Comparison of ENCODE assay signal across 13 cellular contexts in genomic region chr3:122481390-122481789, GRCh38.
"Had no signal": no experiment of that assay in that cellular context is flagged by ENCODE, and none has a peak within 500 bp of the region (broad histone marks: within the 10 kb centered on the region; RNA-seq: fewer than 3 reads in every experiment).

No MANE protein-coding gene starts in this region.

- H3K4me3 Mint-ChIP-seq: naive B cell, type B pancreatic cell, WTC11 had no signal

- H3K27me3 Mint-ChIP-seq: naive B cell, type B pancreatic cell had no signal

- FAIRE-seq: endometrium had no signal

- H3K27ac Mint-ChIP-seq: type B pancreatic cell had no signal

- H3K36me3 Mint-ChIP-seq: WTC11 had no signal

- H3K9me3 Mint-ChIP-seq: naive B cell, type B pancreatic cell, WTC11 had no signal

- DNase-seq: activated CD4-positive, alpha-beta T cell treated with anti-CD3 and anti-CD28 coated beads, Interleukin-2, amount 50 U/mL, for 1 hour; activated gamma-delta T cell treated with Interleukin-2 at 50 U/mL for 16 hours; adrenal gland; colonic mucosa; islet precursor cell; naive B cell; stimulated activated CD4-positive, alpha-beta T cell treated with anti-CD3 and anti-CD28 coated beads, Interleukin-2, amount 100 ng/mL, for 48 hours; stimulated activated naive CD4-positive, alpha-beta T cell; T-helper 2 cell had no signal

- ATAC-seq: esophagus mucosa, WTC11 had no signal
